ENCODE assay signal across 27 cellular contexts in genomic region chr16:7278636-7279035, GRCh38. TPM values are rescaled to one million over a fixed set of nuclear protein-coding genes. Genes with fewer than 3 reads are reported as not detected.
"Had no signal": no experiment of that assay in that cellular context is flagged by ENCODE, and none has a peak within 500 bp of the region (broad histone marks: within the 10 kb centered on the region; RNA-seq: fewer than 3 reads in every experiment).

No MANE protein-coding gene starts in this region.

- H3K27me3 ChIP-seq: esophagus squamous epithelium, gastrocnemius medialis, left lung had no signal

- DNase-seq: dermis blood vessel endothelial cell; effector CD4-positive, alpha-beta T cell; effector memory CD4-positive, alpha-beta T cell; esophagus squamous epithelium; foreskin fibroblast; foreskin melanocyte; gastrocnemius medialis; glutamatergic neuron; head of caudate nucleus; heart right ventricle; hippocampal formation; left cardiac atrium; left lung; left ventricle myocardium superior; lower lobe of right lung; mesenchymal stem cell; mucosa of descending colon; naive B cell; naive thymus-derived CD8-positive, alpha-beta T cell had no signal

- H3K9me3 ChIP-seq: esophagus squamous epithelium, gastrocnemius medialis, heart right ventricle, left lung, lower lobe of right lung, mucosa of descending colon had no signal

- H3K4me1 ChIP-seq: esophagus squamous epithelium, heart right ventricle, left lung, lower lobe of right lung had no signal

- ATAC-seq: gastrocnemius medialis; heart right ventricle; left cardiac atrium; left lung; left ventricle myocardium superior; lower lobe of right lung; mucosa of descending colon; naive thymus-derived CD8-positive, alpha-beta T cell had no signal

- H3K4me3 ChIP-seq: coronary artery, dorsolateral prefrontal cortex, esophagus squamous epithelium, gastrocnemius medialis, heart right ventricle, left lung, lower lobe of right lung, mucosa of descending colon had no signal

- H3K27ac ChIP-seq: coronary artery, dorsolateral prefrontal cortex, esophagus squamous epithelium, gastrocnemius medialis, heart right ventricle, left lung, lower lobe of right lung had no signal

- H3K36me3 ChIP-seq: esophagus squamous epithelium, gastrocnemius medialis, heart right ventricle, left lung, lower lobe of right lung had no signal

RNA-seq across cellular contexts. Expression of gene RBFOX1, which starts 54.0 kb away (rescaled TPM):
- total RNA-seq: dermis blood vessel endothelial cell; endothelial cell of umbilical vein; epithelial cell of proximal tubule; esophagus squamous epithelium; glomerular endothelial cell; kidney epithelial cell; left lung; lower lobe of right lung; lung microvascular endothelial cell; mesenteric fat pad; naive thymus-derived CD8-positive, alpha-beta T cell had no signal
